Comparison of ENCODE assay signal across 8 cellular contexts in the genomic region with DNA sequence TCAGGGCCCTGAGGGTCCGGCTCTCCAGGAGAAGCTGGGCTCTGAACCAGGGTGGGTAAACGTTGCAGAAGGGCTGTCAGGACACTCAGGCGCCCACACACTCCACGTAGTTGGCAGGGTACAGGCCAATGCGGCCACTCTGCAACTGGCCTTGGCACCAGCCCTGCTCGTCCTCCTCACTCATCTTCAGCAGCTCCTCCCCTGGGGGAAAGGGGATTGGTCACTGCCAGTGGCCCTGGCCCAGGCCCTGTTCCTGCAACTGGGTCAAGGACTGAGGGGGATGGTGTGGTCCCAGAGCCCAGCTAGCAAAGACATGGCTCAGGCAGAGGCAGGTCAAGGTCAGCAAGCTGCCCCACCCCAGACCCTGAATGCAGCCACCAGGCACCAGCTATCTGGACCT. TPM values are rescaled to one million over a fixed set of nuclear protein-coding genes. Genes with fewer than 3 reads are reported as not detected.
A peak's percentile ranks its signal among the peaks of the same experiment; 100 is the strongest.
DNase-seq lines count a peak whose midpoint lies in the region; ATAC-seq and TF ChIP-seq lines count a peak whose summit lies in the region.

No MANE protein-coding gene starts in this region.

- ATAC-seq in Panc1, result no peak

- in situ Hi-C loops in Panc1 (cut with HindIII; ENCODE audit: low pct_unique_long_range_greater_than_20kb, low sequenced_read_pairs), result no loop called here

- TF ChIP-seq CTCF in Panc1 (IDR thresholded peaks at IDR 0.05), result no peak
- TF ChIP-seq CTCF in neutrophil (IDR thresholded peaks at IDR 0.05), result no peak

- no TSS peak for BruUV-seq in Panc1 (replicated peaks; lab: Mats Ljungman, UMichigan)

- peak overlapping the region; percentile 9 to 100 (median 96); a peak in 17 of 20 replicates for H3K4me3 ChIP-seq in BLaER1 treated with 17β-estradiol and CSF1 and Interleukin-3, amounts not matched to agents 10 nM and 100 nM
- H3K4me3 ChIP-seq in Panc1 (ENCODE audit: low read depth in 2 of 2, low read length in 2 of 2), result no peak overlapping the region
- H3K4me3 ChIP-seq in esophagus (ENCODE audit: low read depth in 1 of 2, low read length in 2 of 2), result no peak overlapping the region
- peak overlapping the region; percentile 98 to 99 for H3K4me3 ChIP-seq in neutrophil (ENCODE audit: low read depth in 1 of 2, low read length in 1 of 2)

- peaks cover 25 to 62% (median 48%) of the 10 kb centered on the region in 11 experiments for H3K36me3 ChIP-seq in BLaER1 treated with 17β-estradiol and CSF1 and Interleukin-3, amounts not matched to agents 10 nM and 100 nM
- H3K36me3 ChIP-seq in Panc1 (ENCODE audit: control insufficient read depth, insufficient read depth, low read length) (peaks cover 2% of the 10 kb centered on the region), esophagus (ENCODE audit: control insufficient read depth in 2 of 2, insufficient read depth in 2 of 2, low read length in 1 of 2) (peaks cover 5 to 39% of the 10 kb centered on the region in 2 donors), neutrophil (peaks cover 22% of the 10 kb centered on the region)

- 47 to 48% methylated on average over 6 of the region's 6 CpGs for WGBS in esophagus, 2 donors

- H3K27ac ChIP-seq in BLaER1 treated with 17β-estradiol and CSF1 and Interleukin-3, amounts not matched to agents 10 nM and 100 nM, result peak overlapping the region; percentile 96 to 99 (median 97)
- H3K27ac ChIP-seq in Panc1 (ENCODE audit: low read length), result peak overlapping the region; percentile 93
- H3K27ac ChIP-seq in esophagus (ENCODE audit: low read depth in 2 of 2, low read length in 1 of 2), result peak overlapping the region; percentile 97 to 98
- H3K27ac ChIP-seq in neutrophil, result peak overlapping the region; percentile 81

- peak overlapping the region; percentile 84 to 97 (median 90) for H3K4me2 ChIP-seq in BLaER1 treated with 17β-estradiol and CSF1 and Interleukin-3, amounts not matched to agents 10 nM and 100 nM

- POLR2A ChIA-PET in Panc1 (lab: Charles Lee) (interaction anchor here (0.6 kb wide), 1 partner anchor 14 kb away, joined by 14 read pairs; no protein-coding TSS in a partner anchor), HEK293T (lab: Yijun Ruan, JAX) (interaction anchor here (0.6 to 2.3 kb wide), 6 partner anchors 9 to 176 kb away, joined by 3 to 18 read pairs (median 4); a partner anchor contains a TSS)

- CTCF ChIA-PET in Panc1 (lab: Charles Lee) (interaction anchor here (0.6 to 1.6 kb wide), 6 partner anchors 9 to 81 kb away, joined by 3 to 5 read pairs (median 4); a partner anchor contains a TSS), HEK293T (lab: Yijun Ruan, JAX) (interaction anchor here (0.6 to 2.7 kb wide), 7 partner anchors 10 to 177 kb away, joined by 3 to 25 read pairs (median 4); a partner anchor contains a TSS)

- H4K20me1 ChIP-seq in BLaER1 treated with 17β-estradiol and CSF1 and Interleukin-3, amounts not matched to agents 10 nM and 100 nM, result peaks cover 24 to 33% (median 28%) of the 10 kb centered on the region in 11 experiments

- DNase-seq in Panc1 (ENCODE audit: low read depth, low spot score) (no peak), HEK293T (ENCODE audit: extremely low spot score) (no peak), SKM-1 treated with dmso at 0.1 percent for 144 hours (lab: John Stamatoyannopoulos, UW; ENCODE audit: unreplicated experiment) (no peak), HuH-7 (ENCODE audit: low spot score) (no peak), erythroblast (lab: John Stamatoyannopoulos, UW) (no peak)

- no peaks in the 10 kb centered on the region for H3K27me3 ChIP-seq in BLaER1 treated with 17β-estradiol and CSF1 and Interleukin-3, amounts not matched to agents 10 nM and 100 nM
- H3K27me3 ChIP-seq in Panc1 (ENCODE audit: control insufficient read depth, insufficient read depth, low read length), result no peaks in the 10 kb centered on the region
- no peaks in the 10 kb centered on the region for H3K27me3 ChIP-seq in esophagus (ENCODE audit: control insufficient read depth in 1 of 2, insufficient read depth in 2 of 2, low read length in 2 of 2)
- peaks cover under 1% of the 10 kb centered on the region for H3K27me3 ChIP-seq in neutrophil

- H3K9ac ChIP-seq in BLaER1 treated with 17β-estradiol and CSF1 and Interleukin-3, amounts not matched to agents 10 nM and 100 nM, result peak overlapping the region; percentile 92 to 100 (median 98)

- H3K4me1 ChIP-seq in BLaER1 treated with 17β-estradiol and CSF1 and Interleukin-3, amounts not matched to agents 10 nM and 100 nM, result peaks cover 26 to 50% (median 38%) of the 10 kb centered on the region in 10 experiments
- H3K4me1 ChIP-seq in Panc1 (ENCODE audit: control insufficient read depth, insufficient read depth, low read length) (peaks cover 14% of the 10 kb centered on the region), esophagus (ENCODE audit: control insufficient read depth in 2 of 2, insufficient read depth in 2 of 2, low read length in 1 of 2) (peaks cover 2 to 16% of the 10 kb centered on the region in 2 donors), neutrophil (ENCODE audit: control insufficient read depth in 1 of 2, insufficient read depth in 1 of 2, low read depth in 1 of 2, low read length in 1 of 2) (peaks cover 21 to 23% of the 10 kb centered on the region in 2 experiments)

- TF ChIP-seq POLR2A in erythroblast (IDR thresholded peaks at IDR 0.05; ENCODE audit: low read length), result no peak

- no peaks in the 10 kb centered on the region for H3K9me3 ChIP-seq in BLaER1 treated with 17β-estradiol and CSF1 and Interleukin-3, amounts not matched to agents 10 nM and 100 nM (replicated peaks in 1 of 11)
- H3K9me3 ChIP-seq in Panc1 (ENCODE audit: control insufficient read depth, insufficient read depth, low read depth, low read length), result no peaks in the 10 kb centered on the region
- H3K9me3 ChIP-seq in esophagus (ENCODE audit: control insufficient read depth in 2 of 2, insufficient read depth in 1 of 2, low read depth in 1 of 2, low read length in 1 of 2), result no peaks in the 10 kb centered on the region
- H3K9me3 ChIP-seq in neutrophil, result no peaks in the 10 kb centered on the region

- intact Hi-C loops in Panc1 (cut with micrococcal nuclease; ENCODE audit: unreplicated experiment), result loop anchor here (10.0 kb wide), 2 partner anchors 77 to 177 kb away; a partner anchor contains a TSS

TF ChIP-seq in HEK293T, 16 proteins besides CTCF, POLR2A, EP300 and RAD21:
- no peak for TF ChIP-seq FOXK2 (IDR thresholded peaks at IDR 0.05)

RNA-seq across cellular contexts. Expression of a gene that starts 1.2 kb away (rescaled TPM):
- 61.4 TPM for total RNA-seq in Panc1 (2021; ENCODE audit: unreplicated experiment)
- 37.5 TPM for polyA plus RNA-seq in Panc1 (2012; ENCODE audit: insufficient read length)
- polyA plus RNA-seq in esophagus, result 10 to 100 TPM; 47.7 to 49.6 TPM

RNA-seq across cellular contexts. Expression of a gene that starts 8.4 kb away (rescaled TPM):
- total RNA-seq in Panc1 (2021; ENCODE audit: unreplicated experiment), result 45.3 TPM
- polyA plus RNA-seq in Panc1 (2012; ENCODE audit: insufficient read length), result 60.0 TPM
- 10 to 100 TPM; 54.7 to 55.6 TPM for polyA plus RNA-seq in esophagus

RNA-seq across cellular contexts. Expression of a gene that starts 36.9 kb away (rescaled TPM):
- 33.6 TPM for total RNA-seq in Panc1 (2021; ENCODE audit: unreplicated experiment)
- polyA plus RNA-seq in Panc1 (2012; ENCODE audit: insufficient read length), result 20.3 TPM
- 10 to 100 TPM; 41.9 to 54.3 TPM for polyA plus RNA-seq in esophagus

Comparison
In these comparisons a context has a peak if more than half of its experiments do, and no peak if none do; other contexts are left out.
1. H3K4me3 ChIP-seq: peak in BLaER1 treated with 17β-estradiol and CSF1 and Interleukin-3, amounts not matched to agents 10 nM and 100 nM (10 of 10) and neutrophil (2 of 2); none in Panc1 (0 of 2) and esophagus (0 of 2).
2. Peak in every context shown above with its lines, with median percentiles within 50 percentile points of each other: H3K27ac ChIP-seq.